Comparison of ENCODE assay signal across 12 cellular contexts in the genomic region with DNA sequence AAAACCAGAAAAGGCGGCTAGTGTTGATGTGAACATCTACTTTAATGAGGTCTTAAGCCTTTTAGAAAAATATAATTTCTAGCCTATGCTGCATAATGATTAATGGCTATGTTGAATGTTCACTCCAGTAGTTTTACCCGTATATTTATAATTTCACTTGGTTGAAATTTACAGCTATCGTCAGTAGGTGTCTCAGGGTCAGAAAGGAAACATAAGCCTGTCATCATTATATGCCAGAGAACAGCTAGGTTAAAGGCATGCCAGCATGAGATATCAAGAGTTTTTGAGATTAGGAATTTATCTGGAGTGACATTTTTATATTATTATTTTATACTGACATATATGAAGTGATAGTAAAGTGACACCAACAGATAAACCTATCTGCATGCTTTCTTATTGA.
"Had no signal": no experiment of that assay in that cellular context is flagged by ENCODE, and none has a peak within 500 bp of the region (broad histone marks: within the 10 kb centered on the region; RNA-seq: fewer than 3 reads in every experiment).

No MANE protein-coding gene starts in this region.

- H3K36me3 ChIP-seq: gastroesophageal sphincter, transverse colon had no signal

- DNase-seq: activated CD4-positive, alpha-beta T cell treated with anti-CD3 and anti-CD28 coated beads, Interleukin-2, amount 50 U/mL, for 4 hours; activated effector memory CD4-positive, alpha-beta T cell treated with Interleukin-2 at 50 U/mL for 16 hours; activated T-cell treated with anti-CD3 and anti-CD28 coated beads, Interleukin-2, amount 50 U/mL, for 1 hour; central memory CD4-positive, alpha-beta T cell; effector memory CD8-positive, alpha-beta T cell; kidney glomerular epithelial cell; right cardiac atrium; stimulated activated CD4-positive, alpha-beta T cell treated with anti-CD3 and anti-CD28 coated beads, Interleukin-1b, Interleukin-23, amount 100 ng/mL, for 48 hours; transverse colon had no signal

- H3K27ac ChIP-seq: gastroesophageal sphincter, transverse colon had no signal

- H3K9me3 ChIP-seq: gastroesophageal sphincter, transverse colon had no signal

- H3K4me1 ChIP-seq: gastroesophageal sphincter, transverse colon had no signal

- H3K27me3 ChIP-seq: gastroesophageal sphincter, transverse colon had no signal

- ATAC-seq: activated CD4-positive, CD25-positive, alpha-beta regulatory T cell treated with anti-CD3 and anti-CD28 coated beads, Interleukin-2, amount 50 U/mL, for 24 hours; effector memory CD8-positive, alpha-beta T cell; gastroesophageal sphincter; right cardiac atrium; stimulated activated memory B cell treated with anti-CD40 and anti-IgM and Interleukin-4, amounts not matched to agents 10 μg/mL and 1 μg/mL and 100 μg/mL, for 72 hours had no signal

- H3K4me3 ChIP-seq: gastroesophageal sphincter, transverse colon had no signal
